ENCODE assay signal across 1 cellular context in the genomic region with DNA sequence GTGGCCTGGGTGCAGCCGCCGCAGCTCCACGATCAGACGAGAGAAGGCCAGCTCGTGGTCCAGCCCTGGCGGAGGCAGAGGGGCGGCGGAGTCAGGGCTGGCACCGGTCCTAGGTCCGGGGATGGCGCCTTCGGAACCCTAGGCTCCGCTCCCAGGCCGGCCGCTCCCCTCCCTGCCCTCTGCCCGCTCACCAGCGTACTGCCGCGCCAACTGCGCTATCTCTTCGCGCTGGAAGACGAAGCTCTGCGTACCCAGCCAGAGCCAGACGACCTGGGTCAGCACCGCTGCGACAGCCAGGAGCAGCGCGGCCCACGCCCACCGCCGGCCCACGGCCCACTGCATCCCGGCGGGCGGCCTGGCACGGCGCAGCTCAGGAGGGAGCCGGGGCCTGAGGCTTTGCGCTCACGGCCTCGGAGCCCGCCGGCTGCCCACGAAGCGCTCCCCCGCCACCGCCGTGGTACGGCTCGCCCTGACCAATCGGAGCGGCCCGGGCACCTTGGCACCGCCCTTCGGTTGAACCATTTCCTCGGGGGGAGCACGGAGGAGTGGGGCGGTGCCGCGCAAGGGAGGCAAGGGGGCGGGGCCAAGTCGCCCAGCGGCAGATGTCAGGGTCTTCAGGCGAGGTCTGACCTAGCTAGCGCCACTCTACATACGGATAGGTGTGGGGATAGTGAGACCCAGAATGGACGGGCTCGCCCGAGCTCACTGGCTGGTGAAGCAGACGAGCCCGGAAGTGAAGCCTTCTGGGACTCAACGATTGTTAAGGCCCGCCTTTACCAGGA.
TF ChIP-seq lines count a peak whose summit lies in the region.

A gene (minus strand): TSS at position 432 of the 782 bp plus-strand sequence. CDS start 90 bp downstream, at position 342.

TF ChIP-seq in WTC11, 78 proteins besides CTCF, POLR2A, EP300 and RAD21 (continued from another document):
- TF ChIP-seq, protein P1, sequence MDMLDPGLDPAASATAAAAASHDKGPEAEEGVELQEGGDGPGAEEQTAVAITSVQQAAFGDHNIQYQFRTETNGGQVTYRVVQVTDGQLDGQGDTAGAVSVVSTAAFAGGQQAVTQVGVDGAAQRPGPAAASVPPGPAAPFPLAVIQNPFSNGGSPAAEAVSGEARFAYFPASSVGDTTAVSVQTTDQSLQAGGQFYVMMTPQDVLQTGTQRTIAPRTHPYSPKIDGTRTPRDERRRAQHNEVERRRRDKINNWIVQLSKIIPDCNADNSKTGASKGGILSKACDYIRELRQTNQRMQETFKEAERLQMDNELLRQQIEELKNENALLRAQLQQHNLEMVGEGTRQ (CRISPR knock-in tag; IDR thresholded peaks at IDR 0.05): peak; percentile 26
- TF ChIP-seq NFATC4 (CRISPR knock-in tag; IDR thresholded peaks at IDR 0.05) (no peak), FOXJ3 (CRISPR knock-in tag; IDR thresholded peaks at IDR 0.05; ENCODE audit: borderline replicate concordance) (no peak), RELA (CRISPR knock-in tag; IDR thresholded peaks at IDR 0.05; ENCODE audit: borderline replicate concordance) (peak; percentile 94), ZNF138 (CRISPR knock-in tag; conservative IDR thresholded peaks at IDR 0.05) (no peak; the same call in 1 of the 2 replicates), FOXP1 (CRISPR knock-in tag; IDR thresholded peaks at IDR 0.05; ENCODE audit: borderline replicate concordance) (peak; percentile 91)
- TF ChIP-seq, protein P2, sequence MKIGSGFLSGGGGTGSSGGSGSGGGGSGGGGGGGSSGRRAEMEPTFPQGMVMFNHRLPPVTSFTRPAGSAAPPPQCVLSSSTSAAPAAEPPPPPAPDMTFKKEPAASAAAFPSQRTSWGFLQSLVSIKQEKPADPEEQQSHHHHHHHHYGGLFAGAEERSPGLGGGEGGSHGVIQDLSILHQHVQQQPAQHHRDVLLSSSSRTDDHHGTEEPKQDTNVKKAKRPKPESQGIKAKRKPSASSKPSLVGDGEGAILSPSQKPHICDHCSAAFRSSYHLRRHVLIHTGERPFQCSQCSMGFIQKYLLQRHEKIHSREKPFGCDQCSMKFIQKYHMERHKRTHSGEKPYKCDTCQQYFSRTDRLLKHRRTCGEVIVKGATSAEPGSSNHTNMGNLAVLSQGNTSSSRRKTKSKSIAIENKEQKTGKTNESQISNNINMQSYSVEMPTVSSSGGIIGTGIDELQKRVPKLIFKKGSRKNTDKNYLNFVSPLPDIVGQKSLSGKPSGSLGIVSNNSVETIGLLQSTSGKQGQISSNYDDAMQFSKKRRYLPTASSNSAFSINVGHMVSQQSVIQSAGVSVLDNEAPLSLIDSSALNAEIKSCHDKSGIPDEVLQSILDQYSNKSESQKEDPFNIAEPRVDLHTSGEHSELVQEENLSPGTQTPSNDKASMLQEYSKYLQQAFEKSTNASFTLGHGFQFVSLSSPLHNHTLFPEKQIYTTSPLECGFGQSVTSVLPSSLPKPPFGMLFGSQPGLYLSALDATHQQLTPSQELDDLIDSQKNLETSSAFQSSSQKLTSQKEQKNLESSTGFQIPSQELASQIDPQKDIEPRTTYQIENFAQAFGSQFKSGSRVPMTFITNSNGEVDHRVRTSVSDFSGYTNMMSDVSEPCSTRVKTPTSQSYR (CRISPR knock-in tag; IDR thresholded peaks at IDR 0.05): 0 out of 2 replicates have a peak, but pooled peaks have one; percentile 15
- TF ChIP-seq, protein P3, sequence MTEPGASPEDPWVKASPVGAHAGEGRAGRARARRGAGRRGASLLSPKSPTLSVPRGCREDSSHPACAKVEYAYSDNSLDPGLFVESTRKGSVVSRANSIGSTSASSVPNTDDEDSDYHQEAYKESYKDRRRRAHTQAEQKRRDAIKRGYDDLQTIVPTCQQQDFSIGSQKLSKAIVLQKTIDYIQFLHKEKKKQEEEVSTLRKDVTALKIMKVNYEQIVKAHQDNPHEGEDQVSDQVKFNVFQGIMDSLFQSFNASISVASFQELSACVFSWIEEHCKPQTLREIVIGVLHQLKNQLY (CRISPR knock-in tag; IDR thresholded peaks at IDR 0.05): no peak; the same call in 1 of the 2 replicates
- TF ChIP-seq, protein P4, sequence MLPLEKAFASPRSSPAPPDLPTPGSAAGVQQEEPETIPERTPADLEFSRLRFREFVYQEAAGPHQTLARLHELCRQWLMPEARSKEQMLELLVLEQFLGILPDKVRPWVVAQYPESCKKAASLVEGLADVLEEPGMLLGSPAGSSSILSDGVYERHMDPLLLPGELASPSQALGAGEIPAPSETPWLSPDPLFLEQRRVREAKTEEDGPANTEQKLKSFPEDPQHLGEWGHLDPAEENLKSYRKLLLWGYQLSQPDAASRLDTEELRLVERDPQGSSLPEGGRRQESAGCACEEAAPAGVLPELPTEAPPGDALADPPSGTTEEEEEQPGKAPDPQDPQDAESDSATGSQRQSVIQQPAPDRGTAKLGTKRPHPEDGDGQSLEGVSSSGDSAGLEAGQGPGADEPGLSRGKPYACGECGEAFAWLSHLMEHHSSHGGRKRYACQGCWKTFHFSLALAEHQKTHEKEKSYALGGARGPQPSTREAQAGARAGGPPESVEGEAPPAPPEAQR (CRISPR knock-in tag; IDR thresholded peaks at IDR 0.05): no peak
